ENCODE assay signal across 9 cellular contexts in the genomic region with DNA sequence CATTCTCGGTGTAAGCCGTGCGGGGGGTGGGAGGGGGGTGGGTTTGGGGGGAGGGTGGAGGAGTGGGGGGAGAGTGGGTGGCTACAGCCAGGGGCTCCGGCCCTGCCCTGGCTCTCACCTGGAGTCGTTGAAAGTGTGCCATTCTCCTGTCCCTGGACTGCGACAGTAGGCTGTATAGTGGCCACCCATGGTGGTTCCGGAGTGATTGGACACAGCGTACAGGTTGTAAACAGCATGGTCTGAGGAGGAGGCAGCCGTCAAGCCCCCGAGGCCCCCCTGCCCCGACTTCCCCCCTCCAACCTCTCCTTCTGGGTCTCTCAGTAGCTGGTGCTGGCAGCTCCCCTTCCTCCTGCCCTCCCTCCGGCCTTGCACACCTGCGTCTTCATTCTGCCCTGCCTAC. TPM values are rescaled to one million over a fixed set of nuclear protein-coding genes. Genes with fewer than 3 reads are reported as not detected.
DNase-seq lines count a peak whose midpoint lies in the region; ATAC-seq and TF ChIP-seq lines count a peak whose summit lies in the region.
"Had no signal": no experiment of that assay in that cellular context is flagged by ENCODE, and none has a peak within 500 bp of the region (broad histone marks: within the 10 kb centered on the region; RNA-seq: fewer than 3 reads in every experiment).

No MANE protein-coding gene starts in this region.

- H2BK12ac ChIP-seq in H9 (ENCODE audit: insufficient read length, low read depth, low read length) = no peak overlapping the region

- H3K4me2 ChIP-seq in H9 (ENCODE audit: insufficient read depth, insufficient read length, low read length) (peak overlapping the region; percentile 65), smooth muscle cell (peak overlapping the region; percentile 100)

- H4K8ac ChIP-seq in H9 (replicated peaks; ENCODE audit: insufficient read length, low read depth, low read length) = no peak overlapping the region

- no peaks in the 10 kb centered on the region for H3K36me3 ChIP-seq in smooth muscle cell (ENCODE audit: low read depth)

- no peak overlapping the region for H4K5ac ChIP-seq in H9 (ENCODE audit: insufficient read length, low read depth, low read length)

- H3K4me3 Mint-ChIP-seq in H9 = peak overlapping the region; percentile 18 to 47; a peak in 3 of 5 replicates
- H3K4me3 Mint-ChIP-seq in activated CD8-positive, alpha-beta T cell treated with anti-CD3 and anti-CD28 coated beads, Interleukin-2, amount 10 ng/mL, durations not matched to agents 7 days and 5 days = peak overlapping the region; percentile 16

- H2BK5ac ChIP-seq in H9 (ENCODE audit: insufficient read length, low read length) = no peak overlapping the region

- no peak overlapping the region for H2BK15ac ChIP-seq in H9 (ENCODE audit: low read depth, low read length)

- H3K18ac ChIP-seq in H9 (ENCODE audit: insufficient read length, low read depth, low read length) = no peak overlapping the region

- H2BK120ac ChIP-seq in H9 (ENCODE audit: low read depth, low read length, poor library complexity, severe bottlenecking) = no peak overlapping the region

- H3K36me3 Mint-ChIP-seq in H9 (ENCODE audit: insufficient read depth in 1 of 3, low read depth in 3 of 3) = peaks cover 13 to 27% (median 24%) of the 10 kb centered on the region in 3 experiments; a peak in 6 of 7 replicates
- no peaks in the 10 kb centered on the region for H3K36me3 Mint-ChIP-seq in activated CD8-positive, alpha-beta T cell treated with anti-CD3 and anti-CD28 coated beads, Interleukin-2, amount 10 ng/mL, durations not matched to agents 7 days and 5 days (ENCODE audit: low read depth)

- H3K23me2 ChIP-seq in H9 (ENCODE audit: insufficient read length, low read depth, low read length, poor library complexity, severe bottlenecking) = peaks cover 6% of the 10 kb centered on the region

- no peaks in the 10 kb centered on the region for H3K27me3 ChIP-seq in H9 (ENCODE audit: insufficient read depth, low read length)
- H3K27me3 ChIP-seq in smooth muscle cell (ENCODE audit: low read depth) = no peaks in the 10 kb centered on the region

- WGBS in H9 (ENCODE audit: extremely low coverage, insufficient read length, low lambda C conversion rate) = no CpG with 5 or more reads among the region's 13 CpGs
- WGBS in smooth muscle cell (ENCODE audit: low lambda C conversion rate) = 77% methylated on average over 7 of the region's 13 CpGs

- H3K4me1 Mint-ChIP-seq in H9 = peaks cover 38 to 40% of the 10 kb centered on the region in 2 experiments
- H3K4me1 Mint-ChIP-seq in activated CD8-positive, alpha-beta T cell treated with anti-CD3 and anti-CD28 coated beads, Interleukin-2, amount 10 ng/mL, durations not matched to agents 7 days and 5 days (ENCODE audit: low read depth) = peaks cover 13% of the 10 kb centered on the region

- no peak overlapping the region for H3K27ac Mint-ChIP-seq in H9
- H3K27ac Mint-ChIP-seq in activated CD8-positive, alpha-beta T cell treated with anti-CD3 and anti-CD28 coated beads, Interleukin-2, amount 10 ng/mL, durations not matched to agents 7 days and 5 days = no peak overlapping the region

- no peak overlapping the region for H3T11ph ChIP-seq in H9 (ENCODE audit: low read length)

- H3K4me1 ChIP-seq in H9 (ENCODE audit: insufficient read depth, low read length) (peaks cover 7% of the 10 kb centered on the region), smooth muscle cell (ENCODE audit: low read depth) (peaks cover 29% of the 10 kb centered on the region)

- H3K14ac ChIP-seq in H9 (ENCODE audit: insufficient read depth, low read length) = no peak overlapping the region

- no peaks in the 10 kb centered on the region for H3K9me3 Mint-ChIP-seq in H9
- H3K9me3 Mint-ChIP-seq in activated CD8-positive, alpha-beta T cell treated with anti-CD3 and anti-CD28 coated beads, Interleukin-2, amount 10 ng/mL, durations not matched to agents 7 days and 5 days (ENCODE audit: insufficient read depth) = no peaks in the 10 kb centered on the region

- H4K20me1 ChIP-seq in H9 (ENCODE audit: control insufficient read depth, insufficient read depth, insufficient read length) (peaks cover 4% of the 10 kb centered on the region), smooth muscle cell (ENCODE audit: low read depth) (no peaks in the 10 kb centered on the region)

- peak overlapping the region; percentile 79 for H3K4me3 ChIP-seq in smooth muscle cell

- H3K27ac ChIP-seq in H9 (ENCODE audit: insufficient read length, low read depth, low read length) = no peak overlapping the region
- H3K27ac ChIP-seq in smooth muscle cell (ENCODE audit: low read depth) = no peak overlapping the region

- H3K23ac ChIP-seq in H9 (ENCODE audit: insufficient read length, low read depth, low read length) = no peak overlapping the region

- peaks cover 50% of the 10 kb centered on the region for H3K27me3 Mint-ChIP-seq in H9 (ENCODE audit: low read depth)
- peaks cover 35% of the 10 kb centered on the region for H3K27me3 Mint-ChIP-seq in activated CD8-positive, alpha-beta T cell treated with anti-CD3 and anti-CD28 coated beads, Interleukin-2, amount 10 ng/mL, durations not matched to agents 7 days and 5 days (ENCODE audit: low read depth)

- POLR2A ChIA-PET in activated CD8-positive, alpha-beta T cell treated with anti-CD3 and anti-CD28 coated beads, Interleukin-2, amount 10 ng/mL, durations not matched to agents 7 days and 5 days (lab: Charles Lee) = interaction anchor here (1.1 kb wide), 1 partner anchor 117 kb away, joined by 4 read pairs; no protein-coding TSS in a partner anchor

- no peaks in the 10 kb centered on the region for H3K79me1 ChIP-seq in H9 (ENCODE audit: insufficient read depth, low read depth, low read length, poor library complexity, severe bottlenecking)

- H2AFZ ChIP-seq in H9 (ENCODE audit: low read length) (no peak overlapping the region), smooth muscle cell (ENCODE audit: low read depth) (peak overlapping the region; percentile 100)

- no peak overlapping the region for H3K9ac ChIP-seq in H9 (ENCODE audit: extremely low read depth, insufficient read length, low read length)
- H3K9ac ChIP-seq in smooth muscle cell (ENCODE audit: low read depth) = no peak overlapping the region

- H3K79me2 ChIP-seq in H9 (ENCODE audit: insufficient read depth, low read length) (no peaks in the 10 kb centered on the region), smooth muscle cell (ENCODE audit: low read depth) (no peaks in the 10 kb centered on the region)

- H2AK5ac ChIP-seq in H9 (ENCODE audit: insufficient read length, low read length) = no peak overlapping the region

- CTCF ChIA-PET in activated CD8-positive, alpha-beta T cell treated with anti-CD3 and anti-CD28 coated beads, Interleukin-2, amount 10 ng/mL, durations not matched to agents 7 days and 5 days (lab: Charles Lee) = interaction anchor here (1.0 to 4.4 kb wide), 19 partner anchors 7 to 372 kb away, joined by 3 to 109 read pairs (median 10); a partner anchor contains a TSS

- ATAC-seq in activated CD8-positive, alpha-beta T cell treated with anti-CD3 and anti-CD28 coated beads, Interleukin-2, amount 10 ng/mL, durations not matched to agents 7 days and 5 days = no peak
- ATAC-seq in left ventricle myocardium superior = peak; percentile 0
- ATAC-seq in HG03520 (IDR thresholded peaks at IDR 0.05; ENCODE audit: unreplicated experiment) = no peak

- no peak overlapping the region for H3K4ac ChIP-seq in H9 (ENCODE audit: low read depth, low read length)

- H3K56ac ChIP-seq in H9 (ENCODE audit: insufficient read length, low read depth, low read length) = no peak overlapping the region

- no peaks in the 10 kb centered on the region for H3K9me3 ChIP-seq in H9 (ENCODE audit: control insufficient read depth, low read depth, low read length)
- no peaks in the 10 kb centered on the region for H3K9me3 ChIP-seq in smooth muscle cell (replicated peaks; ENCODE audit: low read depth)

- H3F3A ChIP-seq in smooth muscle cell (ENCODE audit: low read depth) = no peaks in the 10 kb centered on the region

- intact Hi-C loops in left ventricle myocardium superior (cut with micrococcal nuclease) = no loop called here

- no peak overlapping the region for H2BK20ac ChIP-seq in H9 (ENCODE audit: low read depth, low read length, poor library complexity, severe bottlenecking)

- H4K91ac ChIP-seq in H9 (ENCODE audit: insufficient read length, low read depth, low read length) = no peak overlapping the region

- TF ChIP-seq CTCF in H9 (conservative IDR thresholded peaks at IDR 0.05) (no peak), smooth muscle cell (IDR thresholded peaks at IDR 0.05; ENCODE audit: borderline replicate concordance, insufficient read depth, poor library complexity, severe bottlenecking) (no peak)

- DNase-seq in H9 (no peak), left ventricle myocardium superior (no peak), smooth muscle cell (lab: John Stamatoyannopoulos, UW; ENCODE audit: unreplicated experiment) (no peak), NCI-H2081 treated with DMSO at 0.1 percent for 48 hours (lab: John Stamatoyannopoulos, UW) (no peak), Ammon's horn (ENCODE audit: low spot score) (no peak), NCI-H146 (lab: John Stamatoyannopoulos, UW) (no peak)
- no peak for DNase-seq in activated CD8-positive, alpha-beta T cell treated with anti-CD3 and anti-CD28 coated beads, Interleukin-2, amount 10 ng/mL, durations not matched to agents 7 days and 5 days

RNA-seq across cellular contexts. Expression of a gene that starts 10.6 kb away (rescaled TPM):
- total RNA-seq in H9 (2021) = not detected in 2 replicates
- total RNA-seq in activated CD8-positive, alpha-beta T cell treated with anti-CD3 and anti-CD28 coated beads, Interleukin-2, amount 10 ng/mL, durations not matched to agents 7 days and 5 days = not detected
- total RNA-seq in left ventricle myocardium superior = not detected
- not detected in 2 replicates for total RNA-seq in smooth muscle cell
- not detected in 2 replicates for polyA plus RNA-seq in smooth muscle cell
- total RNA-seq: T-helper 1 cell treated with Interleukin-12 subunit alpha and Interleukin-12 subunit beta and Interleukin-4 antibody, amounts not matched to agents 30 ng/mL and 1 ng/mL, for 36 hours had no signal

RNA-seq across cellular contexts. Expression of a gene that starts 16.4 kb away (rescaled TPM):
- total RNA-seq in H9 (2021) (0.33 and 0.59 TPM in 2 replicates), left ventricle myocardium superior (14.4 TPM), smooth muscle cell (1.4 and 7.0 TPM in 2 replicates)
- total RNA-seq in activated CD8-positive, alpha-beta T cell treated with anti-CD3 and anti-CD28 coated beads, Interleukin-2, amount 10 ng/mL, durations not matched to agents 7 days and 5 days = not detected
- 5.2 and 7.2 TPM in 2 replicates for polyA plus RNA-seq in smooth muscle cell
- total RNA-seq: T-helper 1 cell treated with Interleukin-12 subunit alpha and Interleukin-12 subunit beta and Interleukin-4 antibody, amounts not matched to agents 30 ng/mL and 1 ng/mL, for 36 hours had no signal

RNA-seq across cellular contexts. Expression of a gene that starts 22.7 kb away (rescaled TPM):
- total RNA-seq in H9 (2021) = 56.2 and 57.6 TPM in 2 replicates
- total RNA-seq in activated CD8-positive, alpha-beta T cell treated with anti-CD3 and anti-CD28 coated beads, Interleukin-2, amount 10 ng/mL, durations not matched to agents 7 days and 5 days = 10 to 100 TPM; 40.5 to 41.8 TPM
- 13.2 TPM for total RNA-seq in left ventricle myocardium superior
- 14.6 and 16.1 TPM in 2 replicates for total RNA-seq in smooth muscle cell
- 53.3 and 63.1 TPM in 2 replicates for polyA plus RNA-seq in smooth muscle cell

RNA-seq across cellular contexts. Expression of a gene that starts 24.4 kb away (rescaled TPM):
- total RNA-seq in H9 (2021) (5.7 and 7.6 TPM in 2 replicates), left ventricle myocardium superior (173 TPM), smooth muscle cell (1.4 and 1.8 TPM in 2 replicates)
- total RNA-seq in activated CD8-positive, alpha-beta T cell treated with anti-CD3 and anti-CD28 coated beads, Interleukin-2, amount 10 ng/mL, durations not matched to agents 7 days and 5 days = under 1 TPM; 0.55 to 0.68 TPM
- 0.25 and 2.5 TPM in 2 replicates for polyA plus RNA-seq in smooth muscle cell

RNA-seq across cellular contexts. Expression of a gene that starts 40.1 kb away (rescaled TPM):
- total RNA-seq in H9 (2021) (21.5 and 23.3 TPM in 2 replicates), left ventricle myocardium superior (44.7 TPM), smooth muscle cell (138 and 160 TPM in 2 replicates)
- total RNA-seq in activated CD8-positive, alpha-beta T cell treated with anti-CD3 and anti-CD28 coated beads, Interleukin-2, amount 10 ng/mL, durations not matched to agents 7 days and 5 days = 1 to 10 TPM; 2.9 to 4.4 TPM
- polyA plus RNA-seq in smooth muscle cell = 30.7 and 32.1 TPM in 2 replicates
